ENCODE assay signal across 21 cellular contexts in the genomic region with DNA sequence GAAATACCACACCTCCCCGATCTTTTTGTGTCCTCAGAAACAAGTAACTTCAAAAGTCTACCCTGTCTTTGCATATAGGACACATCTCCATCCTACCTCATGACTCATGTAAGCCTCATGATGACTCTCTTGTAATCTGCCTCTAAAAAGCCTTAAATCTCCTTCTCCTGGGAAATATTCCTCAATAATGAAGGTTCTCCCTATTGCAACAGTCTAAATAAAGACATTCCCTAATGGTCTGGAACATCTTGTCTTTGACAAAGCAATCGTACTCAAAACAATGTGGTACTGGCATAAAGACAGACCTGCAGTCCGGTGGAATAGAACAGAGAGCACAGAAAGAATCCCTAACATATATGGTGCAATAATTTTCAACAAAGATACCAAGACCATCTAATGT.
DNase-seq lines count a peak whose midpoint lies in the region; ATAC-seq, FAIRE-seq and TF ChIP-seq lines count a peak whose summit lies in the region.
"Had no signal": no experiment of that assay in that cellular context is flagged by ENCODE, and none has a peak within 500 bp of the region (broad histone marks: within the 10 kb centered on the region; RNA-seq: fewer than 3 reads in every experiment).

No MANE protein-coding gene starts in this region.

- no peaks in the 10 kb centered on the region for H3K27me3 Mint-ChIP-seq in HFFc6 (ENCODE audit: insufficient read depth)

- no peaks in the 10 kb centered on the region for H3K4me1 ChIP-seq in HepG2 (ENCODE audit: insufficient read depth, low read length)
- no peaks in the 10 kb centered on the region for H3K4me1 ChIP-seq in MM.1S (ENCODE audit: low read length)
- H3K4me1 ChIP-seq: testis had no signal

- H3K4me3 Mint-ChIP-seq in HFFc6 = no peak overlapping the region
- H3K4me3 Mint-ChIP-seq: activated CD4-positive, alpha-beta T cell treated with anti-CD3 and anti-CD28 coated beads, Interleukin-2, amount 10 ng/mL, durations not matched to agents 7 days and 5 days had no signal

- no peak for TF ChIP-seq CTCF in AG10803 (conservative IDR thresholded peaks at IDR 0.05; ENCODE audit: low read length)
- TF ChIP-seq CTCF in HFFc6 (IDR thresholded peaks at IDR 0.05) = no peak
- TF ChIP-seq CTCF in astrocyte of the spinal cord (IDR thresholded peaks at IDR 0.05; ENCODE audit: low read depth, low read length) = no peak
- TF ChIP-seq CTCF in HepG2 (CRISPR knock-in tag; IDR thresholded peaks at IDR 0.05) = no peak
- no peak for TF ChIP-seq CTCF in MM.1S (IDR thresholded peaks at IDR 0.05; ENCODE audit: low read length)

- H3K9ac ChIP-seq in HepG2 (ENCODE audit: insufficient read depth, low read depth, low read length) (no peak overlapping the region), MM.1S (ENCODE audit: low read length) (no peak overlapping the region)

- H2AFZ ChIP-seq in HepG2 (ENCODE audit: low read length) (no peak overlapping the region), MM.1S (ENCODE audit: low read length) (no peak overlapping the region)
- H2AFZ ChIP-seq: PC-9 had no signal

- CTCF ChIA-PET in HepG2 (lab: Yijun Ruan, JAX; ENCODE audit: low intra/inter-chr PET ratio, low total read pairs) = no interaction called here

- H3K36me3 ChIP-seq in HepG2 (replicated peaks in 1 of 2; ENCODE audit: control insufficient read depth in 1 of 2, insufficient read depth in 2 of 2, low read length in 2 of 2) (no peaks in the 10 kb centered on the region), MM.1S (replicated peaks; ENCODE audit: insufficient read depth, low read length) (no peaks in the 10 kb centered on the region)

- FAIRE-seq in HepG2 (lab: Jason Lieb, UNC) (no peak), HTR-8/SVneo (lab: Jason Lieb, UNC) (no peak)
- FAIRE-seq: GM12891, K562, TTC549 had no signal

- peak; percentile 64 for DNase-seq in AG10803 (ENCODE audit: low read depth)
- no peak for DNase-seq in HFFc6
- peak; percentile 44 for DNase-seq in astrocyte of the spinal cord (ENCODE audit: low read depth, low spot score)
- peak; percentile 5 for DNase-seq in hepatic stellate cell (ENCODE audit: low spot score)
- DNase-seq in HepG2 (ENCODE audit: low spot score) = no peak
- DNase-seq in MM.1S = no peak
- no peak for DNase-seq in HTR-8/SVneo (ENCODE audit: insufficient read length, low spot score)
- DNase-seq: activated CD4-positive, alpha-beta T cell treated with anti-CD3 and anti-CD28 coated beads, Interleukin-2, amount 10 ng/mL, durations not matched to agents 7 days and 5 days; activated naive CD4-positive, alpha-beta T cell treated with anti-CD3 and anti-CD28 coated beads, Interleukin-2, amount 50 U/mL, for 16 hours; activated T-cell treated with anti-CD3 and anti-CD28 coated beads for 4 hours; hypothalamus; NCI-H1092 treated with DMSO at 0.1 percent for 48 hours; NCI-H2171; NCI-H748 treated with DMSO at 0.1 percent for 48 hours; PC-9; testis had no signal

- in situ Hi-C loops in astrocyte of the spinal cord (cut with HindIII; ENCODE audit: low sequenced_read_pairs) = no loop called here
- in situ Hi-C loops in HepG2 (cut with HindIII; ENCODE audit: extremely low pct_ligation_motif_present, low pct_unique_long_range_greater_than_20kb) = no loop called here

- intact Hi-C loops in HepG2 (cut with micrococcal nuclease; ENCODE audit: unreplicated experiment) = no loop called here

- H3K79me2 ChIP-seq in HepG2 (ENCODE audit: insufficient read depth, low read length) = no peaks in the 10 kb centered on the region
- H3K79me2 ChIP-seq in MM.1S (ENCODE audit: low read length) = no peaks in the 10 kb centered on the region

- no peaks in the 10 kb centered on the region for H3F3A ChIP-seq in MM.1S (ENCODE audit: insufficient read depth, low read length)

- H3K27me3 ChIP-seq in HepG2 (ENCODE audit: control insufficient read depth in 1 of 2, insufficient read depth in 2 of 2, low read length in 2 of 2) = no peaks in the 10 kb centered on the region
- H3K27me3 ChIP-seq in MM.1S (replicated peaks; ENCODE audit: insufficient read depth, low read length) = no peaks in the 10 kb centered on the region
- H3K27me3 ChIP-seq: testis had no signal

- BruUV-seq in HepG2 (replicated peaks; lab: Mats Ljungman, UMichigan) = no TSS peak

- no peaks in the 10 kb centered on the region for H3K9me2 ChIP-seq in MM.1S (replicated peaks; ENCODE audit: insufficient read depth, low read length)

- H3K27ac ChIP-seq in HepG2 (ENCODE audit: extremely low read length, insufficient read depth, low read length) = no peak overlapping the region
- H3K27ac ChIP-seq in MM.1S (ENCODE audit: low read length) = no peak overlapping the region
- H3K27ac ChIP-seq: PC-9, skin epidermis, testis had no signal

- H3K4me3 ChIP-seq in AG10803 (ENCODE audit: low read length) = no peak overlapping the region
- no peak overlapping the region for H3K4me3 ChIP-seq in astrocyte of the spinal cord (ENCODE audit: low read depth, low read length)
- no peak overlapping the region for H3K4me3 ChIP-seq in HepG2 (replicated peaks in 1 of 3; ENCODE audit: insufficient read depth in 1 of 3, low read depth in 2 of 3, low read length in 3 of 3)
- H3K4me3 ChIP-seq in MM.1S (ENCODE audit: low read length) = no peak overlapping the region
- H3K4me3 ChIP-seq: K562, PC-9, skin epidermis, testis had no signal

- no peaks in the 10 kb centered on the region for H3K9me3 Mint-ChIP-seq in HFFc6

- H3K9me3 ChIP-seq in HepG2 (ENCODE audit: low read length) (no peaks in the 10 kb centered on the region), MM.1S (replicated peaks; ENCODE audit: insufficient read depth, low read length) (no peaks in the 10 kb centered on the region)
- H3K9me3 ChIP-seq: testis had no signal

- H4K20me1 ChIP-seq in HepG2 (ENCODE audit: insufficient read depth, low read length) (no peaks in the 10 kb centered on the region), MM.1S (ENCODE audit: insufficient read depth, low read length) (no peaks in the 10 kb centered on the region)

- H3K4me1 Mint-ChIP-seq in HFFc6 (ENCODE audit: low read depth) = peaks cover 18% of the 10 kb centered on the region

- 83% methylated on average over 3 of the region's 3 CpGs for WGBS in HepG2 (ENCODE audit: low lambda C conversion rate)

- H3K36me3 Mint-ChIP-seq in HFFc6 (ENCODE audit: low read depth) = peaks cover 8% of the 10 kb centered on the region

- TF ChIP-seq RAD21 in HepG2 (CRISPR knock-in tag; IDR thresholded peaks at IDR 0.05) = no peak

- TF ChIP-seq POLR2A in HepG2 (IDR thresholded peaks at IDR 0.05; ENCODE audit: insufficient read depth in 1 of 2, low read depth in 2 of 2, low read length in 2 of 2) = no peak

- TF ChIP-seq EP300 in HepG2 (IDR thresholded peaks at IDR 0.05; ENCODE audit: low read depth in 2 of 2, low read length in 2 of 2) (no peak), HepG2 (CRISPR knock-in tag; IDR thresholded peaks at IDR 0.05; ENCODE audit: borderline replicate concordance) (no peak)

- POLR2A ChIA-PET in HepG2 (lab: Yijun Ruan, JAX) = no interaction called here

- peak overlapping the region; percentile 61 for H3K27ac Mint-ChIP-seq in HFFc6
- H3K27ac Mint-ChIP-seq: activated CD4-positive, alpha-beta T cell treated with anti-CD3 and anti-CD28 coated beads, Interleukin-2, amount 10 ng/mL, durations not matched to agents 7 days and 5 days had no signal

- H3K4me2 ChIP-seq in HepG2 (ENCODE audit: low read depth, low read length) = no peak overlapping the region
- H3K4me2 ChIP-seq in MM.1S (ENCODE audit: low read depth, low read length) = no peak overlapping the region
- H3K4me2 ChIP-seq: PC-9 had no signal

- ATAC-seq in HepG2 = no peak
- ATAC-seq in HG03108 (IDR thresholded peaks at IDR 0.05; ENCODE audit: unreplicated experiment) = no peak
- ATAC-seq: K562 had no signal

TF ChIP-seq in HepG2, 621 proteins besides CTCF, POLR2A, EP300 and RAD21:
- TF ChIP-seq SIN3B (IDR thresholded peaks at IDR 0.05; ENCODE audit: low read length) (no peak), SRSF1 (optimal IDR thresholded peaks at IDR 0.05; ENCODE audit: low read depth, low read length) (no peak), HOXA5 (CRISPR knock-in tag; IDR thresholded peaks at IDR 0.05) (no peak)
- TF ChIP-seq, protein P1, sequence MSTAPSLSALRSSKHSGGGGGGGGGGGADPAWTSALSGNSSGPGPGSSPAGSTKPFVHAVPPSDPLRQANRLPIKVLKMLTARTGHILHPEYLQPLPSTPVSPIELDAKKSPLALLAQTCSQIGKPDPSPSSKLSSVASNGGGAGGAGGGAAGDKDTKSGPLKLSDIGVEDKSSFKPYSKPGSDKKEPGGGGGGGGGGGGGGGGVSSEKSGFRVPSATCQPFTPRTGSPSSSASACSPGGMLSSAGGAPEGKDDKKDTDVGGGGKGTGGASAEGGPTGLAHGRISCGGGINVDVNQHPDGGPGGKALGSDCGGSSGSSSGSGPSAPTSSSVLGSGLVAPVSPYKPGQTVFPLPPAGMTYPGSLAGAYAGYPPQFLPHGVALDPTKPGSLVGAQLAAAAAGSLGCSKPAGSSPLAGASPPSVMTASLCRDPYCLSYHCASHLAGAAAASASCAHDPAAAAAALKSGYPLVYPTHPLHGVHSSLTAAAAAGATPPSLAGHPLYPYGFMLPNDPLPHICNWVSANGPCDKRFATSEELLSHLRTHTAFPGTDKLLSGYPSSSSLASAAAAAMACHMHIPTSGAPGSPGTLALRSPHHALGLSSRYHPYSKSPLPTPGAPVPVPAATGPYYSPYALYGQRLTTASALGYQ (CRISPR knock-in tag; IDR thresholded peaks at IDR 0.05) = no peak

Comparison
In these comparisons a context has a peak if more than half of its experiments do, and no peak if none do; other contexts are left out.
1. DNase-seq: peak in AG10803 (single experiment), astrocyte of the spinal cord (single experiment) and hepatic stellate cell (single experiment); none in HFFc6 (single experiment), HepG2 (single experiment), MM.1S (single experiment) and HTR-8/SVneo (single experiment).